ENCODE assay signal across 1 cellular context in genomic region chr22:37562049-37562784, GRCh38.
TF ChIP-seq lines count a peak whose summit lies in the region.

No MANE protein-coding gene starts in this region.

TF ChIP-seq in IMR-90, 13 proteins besides CTCF, POLR2A, EP300 and RAD21 (continued from another document):
- TF ChIP-seq BHLHE40 (IDR thresholded peaks at IDR 0.05; ENCODE audit: low read depth, low read length), result no peak
- no peak for TF ChIP-seq FOS (IDR thresholded peaks at IDR 0.05; ENCODE audit: low read depth, low read length)
- TF ChIP-seq CHD1 (IDR thresholded peaks at IDR 0.05; ENCODE audit: low read depth, low read length), result no peak
- no peak for TF ChIP-seq MXI1 (IDR thresholded peaks at IDR 0.05; ENCODE audit: borderline replicate concordance, low read depth, low read length)
- no peak for TF ChIP-seq NFE2L2 (IDR thresholded peaks at IDR 0.05; ENCODE audit: low read depth, low read length)
- no peak for TF ChIP-seq MAZ (IDR thresholded peaks at IDR 0.05; ENCODE audit: borderline replicate concordance, low read depth, low read length)
- no peak for TF ChIP-seq CEBPB (IDR thresholded peaks at IDR 0.05; ENCODE audit: low read depth, low read length)
- no peak for TF ChIP-seq RCOR1 (IDR thresholded peaks at IDR 0.05; ENCODE audit: insufficient replicate concordance, low read length)
- no peak for TF ChIP-seq RFX5 (IDR thresholded peaks at IDR 0.05; ENCODE audit: low read depth, low read length)
